In the genomic region with DNA sequence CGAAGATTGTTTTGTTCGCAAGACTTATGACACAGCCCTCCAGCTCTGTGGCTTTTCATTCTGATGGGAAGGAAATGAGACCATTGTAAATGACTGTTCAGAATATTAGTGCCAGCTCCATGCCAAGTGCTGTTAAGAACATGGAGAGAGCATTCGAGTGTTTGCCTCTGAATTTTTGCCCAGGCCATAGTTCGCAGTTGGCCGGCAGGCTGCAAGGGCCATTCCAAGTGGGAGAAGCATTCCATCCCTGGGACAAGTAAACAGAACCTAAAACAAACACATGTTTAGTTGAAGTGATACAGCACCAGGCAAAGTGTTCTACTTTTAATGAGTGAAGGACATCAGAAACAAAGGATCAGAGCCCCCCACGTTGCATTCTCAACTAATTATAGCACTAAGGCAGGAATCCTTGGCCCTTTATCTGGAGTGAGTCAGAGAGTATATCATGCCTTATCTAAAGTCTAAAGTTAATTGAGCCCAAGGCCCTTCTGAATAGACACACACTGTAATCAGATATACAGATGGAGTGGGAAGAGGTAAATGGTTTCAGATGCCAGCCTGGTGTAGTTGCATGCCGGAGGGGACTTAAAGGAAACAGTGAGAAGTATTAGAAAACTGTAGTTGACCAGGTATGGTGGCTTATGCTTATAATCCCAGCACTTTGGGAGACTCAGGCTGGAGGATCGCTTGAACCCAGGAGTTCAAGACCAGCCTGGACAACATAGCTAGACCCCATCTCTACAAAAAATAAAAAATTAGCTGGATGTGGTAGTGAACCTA, we compare ENCODE assay signal across 13 cellular contexts. TPM values are rescaled to one million over a fixed set of nuclear protein-coding genes. Genes with fewer than 3 reads are reported as not detected.
A peak's percentile ranks its signal among the peaks of the same experiment; 100 is the strongest.
DNase-seq lines count a peak whose midpoint lies in the region; ATAC-seq and TF ChIP-seq lines count a peak whose summit lies in the region.
"Had no signal": no experiment of that assay in that cellular context is flagged by ENCODE, and none has a peak within 500 bp of the region (broad histone marks: within the 10 kb centered on the region; RNA-seq: fewer than 3 reads in every experiment).

No MANE protein-coding gene starts in this region.

- no peak overlapping the region for H2AFZ ChIP-seq in Loucy (ENCODE audit: low read length)

- H3K4me1 ChIP-seq in Loucy (ENCODE audit: insufficient read depth, low read length, poor library complexity, severe bottlenecking) (peaks cover 16% of the 10 kb centered on the region), adrenal gland (replicated peaks in 1 of 2) (peaks cover 32 to 42% of the 10 kb centered on the region in 2 donors), thyroid gland (peaks cover 59 to 84% of the 10 kb centered on the region in 2 donors)

- H3K36me3 ChIP-seq in Loucy (ENCODE audit: insufficient read depth, low read length) (no peaks in the 10 kb centered on the region), adrenal gland (replicated peaks in 1 of 2) (no peaks in the 10 kb centered on the region), thyroid gland (no peaks in the 10 kb centered on the region)

- peak; percentile 80 for ATAC-seq in left colon
- no peak for ATAC-seq in GM21423 (IDR thresholded peaks at IDR 0.05; ENCODE audit: unreplicated experiment)
- ATAC-seq in HG02870 (IDR thresholded peaks at IDR 0.05; ENCODE audit: unreplicated experiment) = no peak
- ATAC-seq: WTC11 had no signal

- peak overlapping the region; percentile 11 for H3K9ac ChIP-seq in Loucy (ENCODE audit: low read depth, low read length, poor library complexity, severe bottlenecking)

- WGBS in adrenal gland, 4 donors = 30 to 37% (median 32%) methylated on average over 6 to 8 of the region's 8 CpGs
- 41 to 43% methylated on average over 8 of the region's 8 CpGs for WGBS in thyroid gland, 2 donors

- H3F3A ChIP-seq in Loucy (ENCODE audit: low read depth) = no peaks in the 10 kb centered on the region

- no peaks in the 10 kb centered on the region for H3K9me3 ChIP-seq in Loucy (ENCODE audit: insufficient read depth, low read depth, low read length)
- no peaks in the 10 kb centered on the region for H3K9me3 ChIP-seq in adrenal gland (replicated peaks in 1 of 3)
- no peaks in the 10 kb centered on the region for H3K9me3 ChIP-seq in thyroid gland

- intact Hi-C loops in adrenal gland (cut with DNase I) = no loop called here
- intact Hi-C loops in left colon (cut with DNase I, micrococcal nuclease) = no loop called here
- intact Hi-C loops in thyroid gland (cut with DNase I) = no loop called here

- H4K20me1 ChIP-seq in Loucy (ENCODE audit: insufficient read depth, low read length, poor library complexity, severe bottlenecking) = no peaks in the 10 kb centered on the region

- peak overlapping the region; percentile 45 for H3K4me2 ChIP-seq in Loucy (ENCODE audit: low read depth, low read length, poor library complexity, severe bottlenecking)

- H3K27me3 ChIP-seq in Loucy (ENCODE audit: insufficient read depth, low read length, poor library complexity, severe bottlenecking) (no peaks in the 10 kb centered on the region), adrenal gland (no peaks in the 10 kb centered on the region), thyroid gland (no peaks in the 10 kb centered on the region)

- peaks cover 4% of the 10 kb centered on the region; the same call in 1 of the 2 replicates for H3K79me2 ChIP-seq in Loucy (ENCODE audit: insufficient read depth, low read length)

- TF ChIP-seq CTCF in Loucy (conservative IDR thresholded peaks at IDR 0.05; ENCODE audit: low read length) = no peak
- TF ChIP-seq CTCF in adrenal gland (IDR thresholded peaks at IDR 0.05) = no peak
- no peak for TF ChIP-seq CTCF in thyroid gland (IDR thresholded peaks at IDR 0.05)

- no peaks in the 10 kb centered on the region for H3K9me2 ChIP-seq in Loucy (replicated peaks; ENCODE audit: low read depth, low read length)

- H3K27ac ChIP-seq in adrenal gland (peak overlapping the region; percentile 75 to 91 (median 80)), thyroid gland (peak overlapping the region; percentile 11 to 78 (median 75))
- H3K27ac ChIP-seq: RWPE1 had no signal

- TF ChIP-seq POLR2A in adrenal gland (IDR thresholded peaks at IDR 0.05) (peak in 1 of 2 donors; percentile 2), thyroid gland (IDR thresholded peaks at IDR 0.05) (no peak)

- H3K4me3 ChIP-seq in Loucy (ENCODE audit: low read length, poor library complexity, severe bottlenecking) = no peak overlapping the region
- peak overlapping the region in 1 of 4 donors; percentile 3 for H3K4me3 ChIP-seq in adrenal gland
- H3K4me3 ChIP-seq in thyroid gland (replicated peaks in 1 of 3) = no peak overlapping the region

- peak in 3 of 7 donors; percentile 25 to 45 (median 28) for DNase-seq in adrenal gland
- no peak for DNase-seq in left colon
- DNase-seq in thyroid gland = peak; percentile 76 to 80
- DNase-seq in activated gamma-delta T cell treated with Interleukin-2 at 50 U/mL for 16 hours = no peak
- DNase-seq in ureter (ENCODE audit: low spot score) = no peak
- DNase-seq: activated T-cell treated with anti-CD3 and anti-CD28 coated beads, Interleukin-2, amount 50 U/mL, for 24 hours; kidney; NCI-H187 had no signal

RNA-seq across cellular contexts. Expression of gene NEDD4L, which starts 53.3 kb away (rescaled TPM):
- total RNA-seq in adrenal gland (100 to 1,000 TPM in 1 of 8 donors, 10 to 100 TPM in 7; 23.7 to 110 (median 47.1) TPM), left colon (100 to 1,000 TPM; 176 to 332 TPM), thyroid gland (100 to 1,000 TPM in 1 of 4 donors, 10 to 100 TPM in 3; 61.5 to 105 (median 78.0) TPM), ureter (299 TPM)
- polyA plus RNA-seq in adrenal gland = 10 to 100 TPM; 17.8 to 36.2 (median 22.0) TPM

Comparison
In these comparisons a context has a peak if more than half of its experiments do, and no peak if none do; other contexts are left out.
1. DNase-seq: peak in thyroid gland (2 of 2); none in left colon (0 of 2), activated gamma-delta T cell treated with Interleukin-2 at 50 U/mL for 16 hours (single experiment) and ureter (single experiment).